2 cellular contexts compared by ENCODE assay signal in the genomic region with DNA sequence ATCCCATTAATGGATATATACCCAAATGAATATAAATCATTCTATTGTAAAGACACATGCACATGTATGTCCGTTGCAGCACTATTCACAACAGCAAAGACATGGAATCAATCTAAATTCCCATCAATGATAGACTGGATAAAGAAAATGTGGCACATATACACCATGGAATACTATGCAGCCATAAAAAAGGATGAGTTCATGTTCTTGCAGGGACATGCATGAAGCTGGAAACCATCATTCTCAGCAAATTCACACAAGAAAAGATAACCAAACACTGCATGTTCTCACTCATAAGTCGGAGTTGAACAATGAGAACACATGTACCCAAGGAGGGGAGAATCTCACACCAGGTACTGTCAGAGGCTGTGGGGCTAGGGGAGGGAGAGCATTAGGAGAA.
DNase-seq lines count a peak whose midpoint lies in the region; ATAC-seq, FAIRE-seq and TF ChIP-seq lines count a peak whose summit lies in the region.
"Not testable (repeated sequence)": the region's sequence is repeated elsewhere in the genome, so short reads cannot be mapped to it uniquely, and the experiment has no call there.

No MANE protein-coding gene starts in this region.

- 56 to 72% methylated on average over 2 of the region's 2 CpGs for WGBS in pancreas, 2 donors

- DNase-seq in pancreas, result not testable (repeated sequence)

- not testable (repeated sequence) for H3K36me3 ChIP-seq in HEK293 (ENCODE audit: control insufficient read depth in 2 of 2, insufficient read depth in 1 of 2, low read length in 2 of 2); pancreas

- POLR2A ChIA-PET in HEK293 (lab: Yijun Ruan, JAX), result not testable (repeated sequence)

- H3K4me3 ChIP-seq in HEK293 (ENCODE audit: low read depth, low read length); pancreas: not testable (repeated sequence)

- not testable (repeated sequence) for H3K4me1 ChIP-seq in HEK293 (ENCODE audit: control insufficient read depth, insufficient read depth, low read length); pancreas

- FAIRE-seq in pancreas (lab: Jason Lieb, UNC), result peak; percentile 70

- CTCF ChIA-PET in HEK293 (lab: Yijun Ruan, JAX), result not testable (repeated sequence)

- peaks cover 0 to 11% (median 0%) of the 10 kb centered on the region in 4 donors for H3K27me3 ChIP-seq in pancreas

- intact Hi-C loops in pancreas (cut with DNase I), result not testable (repeated sequence)

- not testable (repeated sequence) for TF ChIP-seq CTCF in HEK293 (tag by site-specific recombination; IDR thresholded peaks at IDR 0.05); pancreas (IDR thresholded peaks at IDR 0.05)

- H3K9me3 ChIP-seq in HEK293 (ENCODE audit: control insufficient read depth, insufficient read depth, low read depth, low read length); pancreas: not testable (repeated sequence)

- ATAC-seq in pancreas, result not testable (repeated sequence)

- not testable (repeated sequence) for H3K27ac ChIP-seq in HEK293 (ENCODE audit: extremely low read depth, low read depth, low read length); pancreas

TF ChIP-seq in HEK293, 187 proteins besides CTCF, POLR2A, EP300 and RAD21:
- TF ChIP-seq ZNF146 (tag by site-specific recombination; IDR thresholded peaks at IDR 0.05), result peak; percentile 67
- TF ChIP-seq, protein P1, sequence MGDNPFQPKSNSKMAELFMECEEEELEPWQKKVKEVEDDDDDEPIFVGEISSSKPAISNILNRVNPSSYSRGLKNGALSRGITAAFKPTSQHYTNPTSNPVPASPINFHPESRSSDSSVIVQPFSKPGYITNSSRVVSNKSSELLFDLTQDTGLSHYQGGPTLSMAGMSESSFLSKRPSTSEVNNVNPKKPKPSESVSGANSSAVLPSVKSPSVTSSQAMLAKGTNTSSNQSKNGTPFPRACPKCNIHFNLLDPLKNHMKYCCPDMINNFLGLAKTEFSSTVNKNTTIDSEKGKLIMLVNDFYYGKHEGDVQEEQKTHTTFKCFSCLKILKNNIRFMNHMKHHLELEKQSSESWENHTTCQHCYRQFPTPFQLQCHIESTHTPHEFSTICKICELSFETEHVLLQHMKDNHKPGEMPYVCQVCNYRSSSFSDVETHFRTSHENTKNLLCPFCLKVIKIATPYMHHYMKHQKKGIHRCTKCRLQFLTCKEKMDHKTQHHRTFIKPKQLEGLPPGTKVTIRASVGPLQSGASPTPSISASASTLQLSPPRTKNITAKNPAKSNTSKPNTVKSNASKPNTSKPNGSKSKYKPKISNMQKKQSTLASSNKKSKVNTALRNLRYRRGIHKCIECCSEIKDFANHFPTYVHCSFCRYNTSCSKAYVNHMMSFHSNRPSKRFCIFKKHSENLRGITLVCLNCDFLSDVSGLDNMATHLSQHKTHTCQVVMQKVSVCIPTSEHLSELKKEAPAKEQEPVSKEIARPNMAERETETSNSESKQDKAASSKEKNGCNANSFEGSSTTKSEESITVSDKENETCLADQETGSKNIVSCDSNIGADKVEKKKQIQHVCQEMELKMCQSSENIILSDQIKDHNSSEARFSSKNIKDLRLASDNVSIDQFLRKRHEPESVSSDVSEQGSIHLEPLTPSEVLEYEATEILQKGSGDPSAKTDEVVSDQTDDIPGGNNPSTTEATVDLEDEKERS (tag by site-specific recombination; IDR thresholded peaks at IDR 0.05), result 0 out of 2 replicates have a peak, but pooled peaks have one; percentile 63
